Comparison of ENCODE assay signal across 1 cellular context in the genomic region with DNA sequence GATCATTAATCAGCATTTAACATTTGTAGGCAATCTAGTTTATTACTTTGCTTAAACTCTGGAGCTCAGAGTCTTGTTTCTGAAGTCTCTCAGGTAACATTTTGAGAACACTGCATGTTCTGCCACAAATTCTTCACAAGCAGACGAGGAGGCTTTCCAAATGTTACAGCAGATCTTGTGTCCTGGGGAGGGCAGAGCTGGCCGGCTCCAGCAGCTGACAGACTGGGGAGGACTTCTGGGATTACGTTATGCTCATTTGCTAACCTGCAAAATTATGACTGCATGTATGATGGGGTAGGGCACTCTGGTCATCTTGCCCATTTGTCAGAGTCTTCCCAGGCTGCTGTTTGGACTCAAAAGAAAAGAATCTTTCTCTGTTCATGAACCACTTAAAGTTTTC.
TF ChIP-seq lines count a peak whose summit lies in the region.

No MANE protein-coding gene starts in this region.

TF ChIP-seq in GM23338, 12 proteins besides CTCF, POLR2A, EP300 and RAD21 (continued from another document):
- TF ChIP-seq, protein P1, sequence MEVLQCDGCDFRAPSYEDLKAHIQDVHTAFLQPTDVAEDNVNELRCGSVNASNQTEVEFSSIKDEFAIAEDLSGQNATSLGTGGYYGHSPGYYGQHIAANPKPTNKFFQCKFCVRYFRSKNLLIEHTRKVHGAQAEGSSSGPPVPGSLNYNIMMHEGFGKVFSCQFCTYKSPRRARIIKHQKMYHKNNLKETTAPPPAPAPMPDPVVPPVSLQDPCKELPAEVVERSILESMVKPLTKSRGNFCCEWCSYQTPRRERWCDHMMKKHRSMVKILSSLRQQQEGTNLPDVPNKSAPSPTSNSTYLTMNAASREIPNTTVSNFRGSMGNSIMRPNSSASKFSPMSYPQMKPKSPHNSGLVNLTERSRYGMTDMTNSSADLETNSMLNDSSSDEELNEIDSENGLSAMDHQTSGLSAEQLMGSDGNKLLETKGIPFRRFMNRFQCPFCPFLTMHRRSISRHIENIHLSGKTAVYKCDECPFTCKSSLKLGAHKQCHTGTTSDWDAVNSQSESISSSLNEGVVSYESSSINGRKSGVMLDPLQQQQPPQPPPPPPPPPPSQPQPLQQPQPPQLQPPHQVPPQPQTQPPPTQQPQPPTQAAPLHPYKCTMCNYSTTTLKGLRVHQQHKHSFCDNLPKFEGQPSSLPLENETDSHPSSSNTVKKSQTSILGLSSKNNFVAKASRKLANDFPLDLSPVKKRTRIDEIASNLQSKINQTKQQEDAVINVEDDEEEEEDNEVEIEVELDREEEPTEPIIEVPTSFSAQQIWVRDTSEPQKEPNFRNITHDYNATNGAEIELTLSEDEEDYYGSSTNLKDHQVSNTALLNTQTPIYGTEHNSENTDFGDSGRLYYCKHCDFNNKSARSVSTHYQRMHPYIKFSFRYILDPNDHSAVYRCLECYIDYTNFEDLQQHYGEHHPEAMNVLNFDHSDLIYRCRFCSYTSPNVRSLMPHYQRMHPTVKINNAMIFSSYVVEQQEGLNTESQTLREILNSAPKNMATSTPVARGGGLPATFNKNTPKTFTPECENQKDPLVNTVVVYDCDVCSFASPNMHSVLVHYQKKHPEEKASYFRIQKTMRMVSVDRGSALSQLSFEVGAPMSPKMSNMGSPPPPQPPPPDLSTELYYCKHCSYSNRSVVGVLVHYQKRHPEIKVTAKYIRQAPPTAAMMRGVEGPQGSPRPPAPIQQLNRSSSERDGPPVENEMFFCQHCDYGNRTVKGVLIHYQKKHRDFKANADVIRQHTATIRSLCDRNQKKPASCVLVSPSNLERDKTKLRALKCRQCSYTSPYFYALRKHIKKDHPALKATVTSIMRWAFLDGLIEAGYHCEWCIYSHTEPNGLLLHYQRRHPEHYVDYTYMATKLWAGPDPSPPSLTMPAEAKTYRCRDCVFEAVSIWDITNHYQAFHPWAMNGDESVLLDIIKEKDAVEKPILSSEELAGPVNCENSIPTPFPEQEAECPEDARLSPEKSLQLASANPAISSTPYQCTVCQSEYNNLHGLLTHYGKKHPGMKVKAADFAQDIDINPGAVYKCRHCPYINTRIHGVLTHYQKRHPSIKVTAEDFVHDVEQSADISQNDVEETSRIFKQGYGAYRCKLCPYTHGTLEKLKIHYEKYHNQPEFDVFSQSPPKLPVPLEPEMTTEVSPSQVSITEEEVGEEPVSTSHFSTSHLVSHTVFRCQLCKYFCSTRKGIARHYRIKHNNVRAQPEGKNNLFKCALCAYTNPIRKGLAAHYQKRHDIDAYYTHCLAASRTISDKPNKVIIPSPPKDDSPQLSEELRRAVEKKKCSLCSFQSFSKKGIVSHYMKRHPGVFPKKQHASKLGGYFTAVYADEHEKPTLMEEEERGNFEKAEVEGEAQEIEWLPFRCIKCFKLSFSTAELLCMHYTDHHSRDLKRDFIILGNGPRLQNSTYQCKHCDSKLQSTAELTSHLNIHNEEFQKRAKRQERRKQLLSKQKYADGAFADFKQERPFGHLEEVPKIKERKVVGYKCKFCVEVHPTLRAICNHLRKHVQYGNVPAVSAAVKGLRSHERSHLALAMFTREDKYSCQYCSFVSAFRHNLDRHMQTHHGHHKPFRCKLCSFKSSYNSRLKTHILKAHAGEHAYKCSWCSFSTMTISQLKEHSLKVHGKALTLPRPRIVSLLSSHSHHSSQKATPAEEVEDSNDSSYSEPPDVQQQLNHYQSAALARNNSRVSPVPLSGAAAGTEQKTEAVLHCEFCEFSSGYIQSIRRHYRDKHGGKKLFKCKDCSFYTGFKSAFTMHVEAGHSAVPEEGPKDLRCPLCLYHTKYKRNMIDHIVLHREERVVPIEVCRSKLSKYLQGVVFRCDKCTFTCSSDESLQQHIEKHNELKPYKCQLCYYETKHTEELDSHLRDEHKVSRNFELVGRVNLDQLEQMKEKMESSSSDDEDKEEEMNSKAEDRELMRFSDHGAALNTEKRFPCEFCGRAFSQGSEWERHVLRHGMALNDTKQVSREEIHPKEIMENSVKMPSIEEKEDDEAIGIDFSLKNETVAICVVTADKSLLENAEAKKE (CRISPR knock-in tag; IDR thresholded peaks at IDR 0.05), result no peak
- TF ChIP-seq EZH2phosphoT487 (IDR thresholded peaks at IDR 0.05; ENCODE audit: unreplicated experiment) (no peak), STAT1 (IDR thresholded peaks at IDR 0.05; ENCODE audit: unreplicated experiment) (no peak)
